17 cellular contexts compared by ENCODE assay signal in genomic region chr20:53954734-53955658, GRCh38.
DNase-seq lines count a peak whose midpoint lies in the region; ATAC-seq and TF ChIP-seq lines count a peak whose summit lies in the region.
"Had no signal": no experiment of that assay in that cellular context is flagged by ENCODE, and none has a peak within 500 bp of the region (broad histone marks: within the 10 kb centered on the region; RNA-seq: fewer than 3 reads in every experiment).

No MANE protein-coding gene starts in this region.

- H3K36me3 ChIP-seq in Panc1 (ENCODE audit: control insufficient read depth, insufficient read depth, low read length) (no peaks in the 10 kb centered on the region), right lobe of liver (no peaks in the 10 kb centered on the region), osteoblast (ENCODE audit: insufficient read depth, low read length) (no peaks in the 10 kb centered on the region)

- H3K4me1 ChIP-seq in Panc1 (ENCODE audit: control insufficient read depth, insufficient read depth, low read length), result peaks cover 4% of the 10 kb centered on the region
- no peaks in the 10 kb centered on the region for H3K4me1 ChIP-seq in right lobe of liver
- peaks cover 29% of the 10 kb centered on the region for H3K4me1 ChIP-seq in osteoblast (ENCODE audit: insufficient read depth, low read length)

- no peak overlapping the region for H3K4me2 ChIP-seq in osteoblast (ENCODE audit: insufficient read depth, low read length)

- peak overlapping the region; percentile 26 for H3K27ac ChIP-seq in Panc1 (ENCODE audit: low read length)
- no peak overlapping the region for H3K27ac ChIP-seq in right lobe of liver
- H3K27ac ChIP-seq in osteoblast (ENCODE audit: low read depth, low read length), result no peak overlapping the region
- H3K27ac ChIP-seq: GM23248 had no signal

- H3K4me3 ChIP-seq in Panc1 (ENCODE audit: low read depth in 2 of 2, low read length in 2 of 2), result no peak overlapping the region
- H3K4me3 ChIP-seq in right lobe of liver, result no peak overlapping the region
- no peak overlapping the region for H3K4me3 ChIP-seq in osteoblast (ENCODE audit: insufficient read depth, low read length)
- H3K4me3 ChIP-seq: GM23248 had no signal

- H2AFZ ChIP-seq in osteoblast (ENCODE audit: low read length), result no peak overlapping the region
- H2AFZ ChIP-seq: GM23248 had no signal

- in situ Hi-C loops in Panc1 (cut with HindIII; ENCODE audit: low pct_unique_long_range_greater_than_20kb, low sequenced_read_pairs), result no loop called here

- intact Hi-C loops in Panc1 (cut with micrococcal nuclease; ENCODE audit: unreplicated experiment), result no loop called here
- intact Hi-C loops in right lobe of liver (cut with DNase I), result no loop called here

- no peaks in the 10 kb centered on the region for H4K20me1 ChIP-seq in osteoblast (ENCODE audit: insufficient read depth, low read length)

- BruUV-seq in Panc1 (replicated peaks; lab: Mats Ljungman, UMichigan), result no TSS peak

- POLR2A ChIA-PET in Panc1 (lab: Charles Lee), result no interaction called here

- H3K9me3 ChIP-seq in Panc1 (ENCODE audit: control insufficient read depth, insufficient read depth, low read depth, low read length) (no peaks in the 10 kb centered on the region), right lobe of liver (no peaks in the 10 kb centered on the region), osteoblast (ENCODE audit: low read depth, low read length) (no peaks in the 10 kb centered on the region)

- no peaks in the 10 kb centered on the region for H3K27me3 ChIP-seq in Panc1 (ENCODE audit: control insufficient read depth, insufficient read depth, low read length)
- H3K27me3 ChIP-seq in right lobe of liver, result no peaks in the 10 kb centered on the region
- no peaks in the 10 kb centered on the region for H3K27me3 ChIP-seq in osteoblast (ENCODE audit: insufficient read depth, low read length)

- no peaks in the 10 kb centered on the region for H3K79me2 ChIP-seq in osteoblast (ENCODE audit: insufficient read depth, low read length)

- TF ChIP-seq CTCF in Panc1 (IDR thresholded peaks at IDR 0.05) (no peak), right lobe of liver (IDR thresholded peaks at IDR 0.05) (no peak), osteoblast (IDR thresholded peaks at IDR 0.05; ENCODE audit: extremely low read depth, low read depth, low read length) (no peak)

- CTCF ChIA-PET in Panc1 (lab: Charles Lee), result no interaction called here

- no peak for TF ChIP-seq POLR2A in right lobe of liver (IDR thresholded peaks at IDR 0.05)

- DNase-seq in Panc1 (ENCODE audit: low read depth, low spot score) (no peak), left lobe of liver (ENCODE audit: low spot score) (no peak), right lobe of liver (no peak), NCI-H748 treated with DMSO at 0.1 percent for 48 hours (lab: John Stamatoyannopoulos, UW) (no peak), HUDEP-2 (lab: John Stamatoyannopoulos, UW; ENCODE audit: unreplicated experiment in 76 of 76) (no peak), osteoblast (ENCODE audit: insufficient read length, low spot score, missing footprints) (no peak)
- DNase-seq: C1 segment of cervical spinal cord; Calu3; CD4-positive, alpha-beta memory T cell; COR-L47; DMS53; DMS79 treated with DMSO at 0.1 percent for 48 hours; GF-D8; GM23248; H9 had no signal

- 69% methylated on average over 6 of the region's 6 CpGs for WGBS in right lobe of liver (ENCODE audit: insufficient coverage, low coverage, low lambda C conversion rate, missing lambda C conversion rate)

- no peak for ATAC-seq in Panc1
- peak; percentile 76 for ATAC-seq in left lobe of liver
- peak in 3 of 4 donors; percentile 35 to 75 (median 59) for ATAC-seq in right lobe of liver
- no peak for ATAC-seq in HG02840 (IDR thresholded peaks at IDR 0.05; ENCODE audit: low FRiP score, unreplicated experiment)
- ATAC-seq: HCT116 had no signal

Comparison
In these comparisons a context has a peak if more than half of its experiments do, and no peak if none do; other contexts are left out.
1. ATAC-seq: peak in left lobe of liver (single experiment) and right lobe of liver (3 of 4); none in Panc1 (single experiment) and HG02840 (single experiment).